Comparison of ENCODE assay signal across 18 cellular contexts in the genomic region with DNA sequence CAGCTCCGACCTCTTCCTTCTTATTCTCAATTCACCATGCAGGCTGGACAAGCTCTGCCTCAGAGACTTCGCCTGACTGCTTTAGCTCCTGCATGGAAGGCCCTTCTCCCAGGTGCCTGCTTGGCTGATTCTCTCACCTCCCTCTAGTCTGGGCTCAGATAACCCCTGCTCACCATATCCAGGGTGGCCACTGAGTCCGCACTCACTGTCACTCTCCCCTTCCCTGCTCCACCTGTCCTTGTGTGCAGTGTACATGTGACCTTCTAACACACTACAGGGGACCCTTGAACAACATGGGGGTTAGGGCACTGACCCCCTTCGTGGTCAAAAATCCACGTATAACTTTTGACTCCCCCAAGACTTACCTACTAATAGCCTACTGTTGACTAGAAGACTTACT. TPM values are rescaled to one million over a fixed set of nuclear protein-coding genes. Genes with fewer than 3 reads are reported as not detected.
DNase-seq lines count a peak whose midpoint lies in the region; ATAC-seq, FAIRE-seq and TF ChIP-seq lines count a peak whose summit lies in the region.
"Had no signal": no experiment of that assay in that cellular context is flagged by ENCODE, and none has a peak within 500 bp of the region (broad histone marks: within the 10 kb centered on the region; RNA-seq: fewer than 3 reads in every experiment).

No MANE protein-coding gene starts in this region.

- H3K27ac Mint-ChIP-seq in central memory CD8-positive, alpha-beta T cell (ENCODE audit: low read depth) = peak overlapping the region; percentile 3
- peak overlapping the region in 1 of 10 donors; percentile 30 for H3K27ac Mint-ChIP-seq in naive thymus-derived CD8-positive, alpha-beta T cell
- H3K27ac Mint-ChIP-seq: CD4-positive, alpha-beta memory T cell; GM23338 had no signal

- H3K23ac ChIP-seq in H1 (ENCODE audit: insufficient read length) = no peak overlapping the region
- H3K23ac ChIP-seq in neuronal stem cell (ENCODE audit: low read depth, low read length, poor library complexity) = no peak overlapping the region

- H3K9ac ChIP-seq in H1 (replicated peaks in 1 of 4; ENCODE audit: extremely low read depth in 1 of 4, low read depth in 3 of 4, low read length in 3 of 4) (no peak overlapping the region), neuronal stem cell (ENCODE audit: low read depth, low read length, poor library complexity) (peak overlapping the region; percentile 56)

- no peak for ATAC-seq in central memory CD8-positive, alpha-beta T cell (replicated peaks; ENCODE audit: extremely low read depth, poor library complexity, severe bottlenecking)
- ATAC-seq in esophagus mucosa = no peak
- no peak for ATAC-seq in naive thymus-derived CD8-positive, alpha-beta T cell
- ATAC-seq: GM23338 had no signal

- no peaks in the 10 kb centered on the region for H3K23me2 ChIP-seq in H1 (ENCODE audit: low read depth, low read length)

- peaks cover 5% of the 10 kb centered on the region for H3K27me3 Mint-ChIP-seq in central memory CD8-positive, alpha-beta T cell
- peaks cover 0 to 6% (median 0%) of the 10 kb centered on the region in 5 donors for H3K27me3 Mint-ChIP-seq in naive thymus-derived CD8-positive, alpha-beta T cell

- H2BK5ac ChIP-seq in H1 (ENCODE audit: low read depth, low read length) (no peak overlapping the region), neuronal stem cell (ENCODE audit: low read length) (no peak overlapping the region)

- H3K4me3 Mint-ChIP-seq in central memory CD8-positive, alpha-beta T cell = no peak overlapping the region
- no peak overlapping the region for H3K4me3 Mint-ChIP-seq in naive thymus-derived CD8-positive, alpha-beta T cell
- H3K4me3 Mint-ChIP-seq: CD4-positive, alpha-beta memory T cell; GM23338 had no signal

- H2AK5ac ChIP-seq in H1 (ENCODE audit: low read depth, low read length) = no peak overlapping the region
- no peak overlapping the region for H2AK5ac ChIP-seq in neuronal stem cell (ENCODE audit: low read depth, low read length)

- no peak overlapping the region for H2BK12ac ChIP-seq in H1 (ENCODE audit: low read depth, low read length)
- no peak overlapping the region for H2BK12ac ChIP-seq in neuronal stem cell (ENCODE audit: low read length)

- no peak overlapping the region for H2BK20ac ChIP-seq in H1 (ENCODE audit: low read length)

- no peak overlapping the region for H2BK120ac ChIP-seq in H1 (replicated peaks; ENCODE audit: low read depth, low read length)
- no peak overlapping the region for H2BK120ac ChIP-seq in neuronal stem cell (ENCODE audit: low read depth, low read length)

- peaks cover 7% of the 10 kb centered on the region for H3K4me1 Mint-ChIP-seq in central memory CD8-positive, alpha-beta T cell
- peaks cover 4 to 8% (median 6%) of the 10 kb centered on the region in 4 donors for H3K4me1 Mint-ChIP-seq in naive thymus-derived CD8-positive, alpha-beta T cell

- no peak for FAIRE-seq in H1 (lab: Jason Lieb, UNC)
- FAIRE-seq: GM12891, GM18507, H54 had no signal

- TF ChIP-seq EP300 in H1 (IDR thresholded peaks at IDR 0.05; ENCODE audit: borderline replicate concordance in 1 of 2, low read depth in 2 of 2, low read length in 2 of 2) = no peak

- H3K27me3 ChIP-seq in H1 (replicated peaks in 1 of 4; ENCODE audit: control insufficient read depth in 3 of 4, extremely low read depth in 1 of 4, insufficient read depth in 3 of 4, low read length in 3 of 4) = no peaks in the 10 kb centered on the region
- H3K27me3 ChIP-seq in neuronal stem cell (ENCODE audit: control insufficient read depth in 3 of 3, insufficient read depth in 3 of 3, low read depth in 1 of 3, low read length in 3 of 3) = peaks cover 0 to 18% (median 0%) of the 10 kb centered on the region in 3 experiments

- H4K8ac ChIP-seq in H1 (ENCODE audit: extremely low read depth, insufficient read depth, low read length) (no peak overlapping the region), neuronal stem cell (ENCODE audit: low read depth, low read length) (no peak overlapping the region)

- H3K36me3 ChIP-seq in H1 (ENCODE audit: control insufficient read depth in 2 of 4, insufficient read depth in 4 of 4, low read length in 3 of 4) (no peaks in the 10 kb centered on the region), neuronal stem cell (replicated peaks in 1 of 2; ENCODE audit: control insufficient read depth in 2 of 2, insufficient read depth in 2 of 2, low read length in 2 of 2) (no peaks in the 10 kb centered on the region)
- H3K36me3 ChIP-seq: HAP-1 had no signal

- no peaks in the 10 kb centered on the region for H3K36me3 Mint-ChIP-seq in central memory CD8-positive, alpha-beta T cell (ENCODE audit: insufficient read depth)
- no peaks in the 10 kb centered on the region for H3K36me3 Mint-ChIP-seq in naive thymus-derived CD8-positive, alpha-beta T cell
- H3K36me3 Mint-ChIP-seq: CD4-positive, alpha-beta memory T cell had no signal

- H3K4me1 ChIP-seq in H1 (replicated peaks in 1 of 4; ENCODE audit: control insufficient read depth in 3 of 4, insufficient read depth in 4 of 4, low read length in 3 of 4) (no peaks in the 10 kb centered on the region; a peak in 1 of 7 replicates), neuronal stem cell (ENCODE audit: control insufficient read depth in 2 of 2, insufficient read depth in 1 of 2, low read depth in 1 of 2, low read length in 2 of 2) (peaks cover 0 to 3% of the 10 kb centered on the region in 2 donors)
- H3K4me1 ChIP-seq: HAP-1 had no signal

- H3K9me3 Mint-ChIP-seq in central memory CD8-positive, alpha-beta T cell = no peaks in the 10 kb centered on the region
- H3K9me3 Mint-ChIP-seq in naive thymus-derived CD8-positive, alpha-beta T cell = no peaks in the 10 kb centered on the region
- H3K9me3 Mint-ChIP-seq: CD4-positive, alpha-beta memory T cell; GM23338 had no signal

- DNase-seq in central memory CD8-positive, alpha-beta T cell (ENCODE audit: low spot score in 2 of 2) = no peak
- DNase-seq in H1 (ENCODE audit: low read depth in 1 of 2, low spot score in 2 of 2) (no peak), neuronal stem cell (ENCODE audit: low spot score) (no peak), hepatic stellate cell (ENCODE audit: low spot score) (no peak)
- no peak for DNase-seq in naive thymus-derived CD8-positive, alpha-beta T cell
- DNase-seq: C1 segment of cervical spinal cord; Calu3; CD4-positive, alpha-beta memory T cell; COR-L47; DMS53; DMS79 treated with DMSO at 0.1 percent for 48 hours; GF-D8 had no signal

- no peak for TF ChIP-seq RAD21 in H1 (IDR thresholded peaks at IDR 0.05 in 1 of 2, conservative IDR thresholded peaks at IDR 0.05 in 1 of 2; ENCODE audit: low read depth in 2 of 2, low read length in 2 of 2)

- H2AFZ ChIP-seq in H1 (ENCODE audit: low read length) = no peak overlapping the region
- H2AFZ ChIP-seq in neuronal stem cell (ENCODE audit: low read length) = no peak overlapping the region
- H2AFZ ChIP-seq: GM23338 had no signal

- H3K18ac ChIP-seq in H1 (ENCODE audit: extremely low read depth, low read length) (no peak overlapping the region), neuronal stem cell (ENCODE audit: low read length) (no peak overlapping the region)

- 86% methylated on average over 5 of the region's 5 CpGs; no CpG with 5 or more reads in 1 of the 2 experiments for WGBS in H1 (ENCODE audit: extremely low coverage in 1 of 2, insufficient coverage in 1 of 2, insufficient read length in 1 of 2, insufficient replicate concordance in 2 of 2, low coverage in 1 of 2, low lambda C conversion rate in 2 of 2, missing lambda C conversion rate in 1 of 2), 2 experiments
- WGBS in neuronal stem cell (ENCODE audit: extremely low coverage in 2 of 2, insufficient read length in 2 of 2, insufficient replicate concordance in 1 of 2), 2 donors = no CpG with 5 or more reads among the region's 5 CpGs

- no peaks in the 10 kb centered on the region for H3K79me2 ChIP-seq in H1 (ENCODE audit: control insufficient read depth in 1 of 2, insufficient read depth in 2 of 2, low read length in 2 of 2)

- H3K9me3 ChIP-seq in H1 (ENCODE audit: insufficient read depth in 2 of 2, low read depth in 1 of 2, low read length in 1 of 2) = no peaks in the 10 kb centered on the region
- no peaks in the 10 kb centered on the region for H3K9me3 ChIP-seq in neuronal stem cell (replicated peaks in 1 of 2; ENCODE audit: control insufficient read depth in 2 of 2, insufficient read depth in 1 of 2, low read depth in 1 of 2, low read length in 2 of 2)
- H3K9me3 ChIP-seq: HAP-1 had no signal

- 0 out of 2 replicates have a peak overlapping the region, but pooled peaks have one; percentile 65 for H2BK15ac ChIP-seq in H1 (ENCODE audit: low read length)
- H2BK15ac ChIP-seq in neuronal stem cell (ENCODE audit: low read length) = no peak overlapping the region

- H3K4me3 ChIP-seq in H1 (ENCODE audit: extremely low read depth in 1 of 4, insufficient read depth in 2 of 4, low read depth in 3 of 4, low read length in 4 of 4) (no peak overlapping the region), neuronal stem cell (ENCODE audit: low read length in 2 of 2) (peak overlapping the region in 1 of 2 donors; percentile 59)
- H3K4me3 ChIP-seq: GM23338, HAP-1 had no signal

- no peak overlapping the region for H3K4me2 ChIP-seq in H1 (ENCODE audit: insufficient read depth in 1 of 2, low read depth in 2 of 2, low read length in 2 of 2)
- H3K4me2 ChIP-seq in neuronal stem cell (ENCODE audit: insufficient read depth, low read length, poor library complexity, severe bottlenecking) = no peak overlapping the region
- H3K4me2 ChIP-seq: GM23338 had no signal

- no peak overlapping the region for H3K56ac ChIP-seq in H1 (replicated peaks; ENCODE audit: insufficient read length, low read depth, low read length)

- H4K20me1 ChIP-seq in H1 (replicated peaks in 1 of 2; ENCODE audit: control insufficient read depth in 1 of 2, insufficient read depth in 2 of 2, low read length in 2 of 2) = no peaks in the 10 kb centered on the region

- no peak for TF ChIP-seq CTCF in H1 (IDR thresholded peaks at IDR 0.05; ENCODE audit: control extremely low read depth in 1 of 3, insufficient read depth in 1 of 3, low read depth in 1 of 3, low read length in 3 of 3)

- H4K91ac ChIP-seq in H1 (replicated peaks; ENCODE audit: insufficient read length, low read length) (no peak overlapping the region), neuronal stem cell (ENCODE audit: low read depth, low read length, poor library complexity) (no peak overlapping the region)

- H3K27ac ChIP-seq in H1 (ENCODE audit: low read depth, low read length) (no peak overlapping the region), neuronal stem cell (replicated peaks; ENCODE audit: low read length) (no peak overlapping the region)

- H4K5ac ChIP-seq in H1 (ENCODE audit: insufficient read length, low read depth, low read length) = no peak overlapping the region

- TF ChIP-seq POLR2A in H1 (IDR thresholded peaks at IDR 0.05; ENCODE audit: control extremely low read depth in 1 of 2, low read depth in 2 of 2, low read length in 2 of 2) = no peak

- H3K4ac ChIP-seq in H1 (replicated peaks; ENCODE audit: insufficient read length, low read depth, low read length) (no peak overlapping the region), neuronal stem cell (ENCODE audit: low read length) (no peak overlapping the region)

- CTCF ChIA-PET in H1 (lab: Charles Lee; ENCODE audit: partially characterized antibody) = no interaction called here

- H3K14ac ChIP-seq in H1 (ENCODE audit: insufficient read length) (no peak overlapping the region), neuronal stem cell (ENCODE audit: low read length) (no peak overlapping the region)

- POLR2A ChIA-PET in H1 (lab: Charles Lee; ENCODE audit: partially characterized antibody) = no interaction called here
- POLR2A ChIA-PET in naive thymus-derived CD8-positive, alpha-beta T cell (lab: Charles Lee) = no interaction called here

- H3K79me1 ChIP-seq in H1 (ENCODE audit: low read depth, low read length) = no peaks in the 10 kb centered on the region
- H3K79me1 ChIP-seq in neuronal stem cell (ENCODE audit: low read depth, low read length) = no peaks in the 10 kb centered on the region

RNA-seq across cellular contexts. Expression of a gene that starts 14.4 kb away (rescaled TPM):
- 75.3 and 83.7 TPM in 2 replicates for total RNA-seq in H1 (2021; fragmentation: NEBNext Ultra II Directional; extraction: Animal tissue kit (Norgen Biotek cat#: 25700))
- 34.5 and 47.8 TPM in 2 replicates for polyA plus RNA-seq in H1 (2011; rRNA removed)
- polyA plus RNA-seq in H1 (2011; cell fraction: cytosol; rRNA removed) = 40.8 TPM
- 65.6 TPM for polyA plus RNA-seq in H1 (2011; cell fraction: nucleus; rRNA removed)
- 51.1 to 58.7 TPM (median 53.7 TPM) in 4 replicates for polyA plus RNA-seq in H1 (2012, experiment 1 of 2)
- polyA plus RNA-seq in H1 (2012, experiment 2 of 2) = 35.2 TPM
- polyA plus RNA-seq in H1 (2013, experiment 1 of 2) = 90.5 TPM
- 94.8 TPM for polyA plus RNA-seq in H1 (2013, experiment 2 of 2)
- polyA minus RNA-seq in H1 (2011; rRNA and poly(A)+ RNA removed) = 34.8 and 35.8 TPM in 2 replicates
- polyA minus RNA-seq in H1 (2011; cell fraction: cytosol; rRNA and poly(A)+ RNA removed) = 32.2 TPM
- 36.7 TPM for polyA minus RNA-seq in H1 (2011; cell fraction: nucleus; rRNA and poly(A)+ RNA removed)
- polyA plus RNA-seq in neuronal stem cell (2013, experiment 1 of 2) = 40.1 TPM
- polyA plus RNA-seq in neuronal stem cell (2013, experiment 2 of 2) = 39.4 TPM
- total RNA-seq in esophagus mucosa = 37.6 TPM
- 10 to 100 TPM; 20.6 to 22.2 TPM for total RNA-seq in naive thymus-derived CD8-positive, alpha-beta T cell
- polyA plus RNA-seq in naive thymus-derived CD8-positive, alpha-beta T cell = 10 to 100 TPM; 10.7 to 15.3 (median 11.0) TPM
